1 cellular context compared by ENCODE assay signal in the genomic region with DNA sequence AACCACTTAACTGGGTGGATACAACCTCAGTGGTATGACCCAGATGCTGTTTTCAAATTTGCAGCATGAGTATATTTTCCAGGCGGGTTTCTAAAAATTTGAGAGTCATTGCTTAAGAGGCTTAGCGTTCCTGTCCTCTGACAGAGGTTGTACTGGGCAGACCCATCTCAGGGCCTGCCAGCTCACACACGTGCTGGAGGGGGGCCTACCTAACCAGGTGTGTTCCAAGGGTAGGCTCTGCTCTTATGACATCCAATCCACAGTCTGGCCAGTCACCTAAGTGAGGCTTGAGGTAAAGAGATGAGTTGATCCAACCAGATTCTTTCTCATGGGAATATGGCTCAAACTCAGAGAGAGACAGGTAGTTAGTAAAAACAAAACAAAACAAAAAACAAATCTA.
TF ChIP-seq lines count a peak whose summit lies in the region.

No MANE protein-coding gene starts in this region.

TF ChIP-seq in neural cell, 6 proteins besides CTCF, POLR2A, EP300 and RAD21 (continued from another document):
- TF ChIP-seq, protein P1, sequence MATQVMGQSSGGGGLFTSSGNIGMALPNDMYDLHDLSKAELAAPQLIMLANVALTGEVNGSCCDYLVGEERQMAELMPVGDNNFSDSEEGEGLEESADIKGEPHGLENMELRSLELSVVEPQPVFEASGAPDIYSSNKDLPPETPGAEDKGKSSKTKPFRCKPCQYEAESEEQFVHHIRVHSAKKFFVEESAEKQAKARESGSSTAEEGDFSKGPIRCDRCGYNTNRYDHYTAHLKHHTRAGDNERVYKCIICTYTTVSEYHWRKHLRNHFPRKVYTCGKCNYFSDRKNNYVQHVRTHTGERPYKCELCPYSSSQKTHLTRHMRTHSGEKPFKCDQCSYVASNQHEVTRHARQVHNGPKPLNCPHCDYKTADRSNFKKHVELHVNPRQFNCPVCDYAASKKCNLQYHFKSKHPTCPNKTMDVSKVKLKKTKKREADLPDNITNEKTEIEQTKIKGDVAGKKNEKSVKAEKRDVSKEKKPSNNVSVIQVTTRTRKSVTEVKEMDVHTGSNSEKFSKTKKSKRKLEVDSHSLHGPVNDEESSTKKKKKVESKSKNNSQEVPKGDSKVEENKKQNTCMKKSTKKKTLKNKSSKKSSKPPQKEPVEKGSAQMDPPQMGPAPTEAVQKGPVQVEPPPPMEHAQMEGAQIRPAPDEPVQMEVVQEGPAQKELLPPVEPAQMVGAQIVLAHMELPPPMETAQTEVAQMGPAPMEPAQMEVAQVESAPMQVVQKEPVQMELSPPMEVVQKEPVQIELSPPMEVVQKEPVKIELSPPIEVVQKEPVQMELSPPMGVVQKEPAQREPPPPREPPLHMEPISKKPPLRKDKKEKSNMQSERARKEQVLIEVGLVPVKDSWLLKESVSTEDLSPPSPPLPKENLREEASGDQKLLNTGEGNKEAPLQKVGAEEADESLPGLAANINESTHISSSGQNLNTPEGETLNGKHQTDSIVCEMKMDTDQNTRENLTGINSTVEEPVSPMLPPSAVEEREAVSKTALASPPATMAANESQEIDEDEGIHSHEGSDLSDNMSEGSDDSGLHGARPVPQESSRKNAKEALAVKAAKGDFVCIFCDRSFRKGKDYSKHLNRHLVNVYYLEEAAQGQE (IDR thresholded peaks at IDR 0.05; ENCODE audit: borderline replicate concordance), result no peak
- no peak for TF ChIP-seq TAF1 (IDR thresholded peaks at IDR 0.05; ENCODE audit: low read depth)
- TF ChIP-seq SMC3 (conservative IDR thresholded peaks at IDR 0.05; ENCODE audit: poor library complexity), result no peak
- TF ChIP-seq EZH2 (IDR thresholded peaks at IDR 0.05; ENCODE audit: borderline replicate concordance, insufficient read depth, low read length, poor library complexity, severe bottlenecking), result no peak
- TF ChIP-seq MXI1 (conservative IDR thresholded peaks at IDR 0.05; ENCODE audit: poor library complexity, severe bottlenecking), result no peak
